ENCODE assay signal across 9 cellular contexts in genomic region chr13:20943519-20944012, GRCh38. TPM values are rescaled to one million over a fixed set of nuclear protein-coding genes. Genes with fewer than 3 reads are reported as not detected.
DNase-seq lines count a peak whose midpoint lies in the region; ATAC-seq and TF ChIP-seq lines count a peak whose summit lies in the region.
"Had no signal": no experiment of that assay in that cellular context is flagged by ENCODE, and none has a peak within 500 bp of the region (broad histone marks: within the 10 kb centered on the region; RNA-seq: fewer than 3 reads in every experiment).

No MANE protein-coding gene starts in this region.

- no peaks in the 10 kb centered on the region for H3K9me3 ChIP-seq in CD8-positive, alpha-beta T cell (ENCODE audit: low read length)
- H3K9me3 ChIP-seq in hepatocyte (ENCODE audit: low read depth): no peaks in the 10 kb centered on the region

- no peaks in the 10 kb centered on the region for H3K36me3 Mint-ChIP-seq in CD8-positive, alpha-beta T cell

- peaks cover 7% of the 10 kb centered on the region for H3K4me1 Mint-ChIP-seq in CD8-positive, alpha-beta T cell (ENCODE audit: low read depth)

- whole genome bisulfite sequencing in hepatocyte (ENCODE audit: low lambda C conversion rate, missing lambda C conversion rate): 39% methylated on average over 14 of the region's 14 CpGs

- in situ Hi-C loops in astrocyte of the spinal cord (cut with HindIII; ENCODE audit: low sequenced_read_pairs): no loop called here

- peaks cover 41% of the 10 kb centered on the region for H3K27me3 Mint-ChIP-seq in CD8-positive, alpha-beta T cell (ENCODE audit: low read depth)

- CTCF ChIA-PET in CD8-positive, alpha-beta T cell (lab: Charles Lee): interaction anchor here (0.9 to 3.1 kb wide), 9 partner anchors 9 to 534 kb away, joined by 3 to 17 read pairs (median 5); no protein-coding TSS in a partner anchor

- no peaks in the 10 kb centered on the region for H3K9me3 Mint-ChIP-seq in CD8-positive, alpha-beta T cell
- H3K9me3 Mint-ChIP-seq: T-helper 1 cell treated with Interleukin-12 subunit alpha and Interleukin-12 subunit beta and Interleukin-4 antibody, amounts not matched to agents 30 μg/mL and 1 μg/mL, for 36 hours had no signal

- H3K36me3 ChIP-seq in CD8-positive, alpha-beta T cell (ENCODE audit: insufficient read depth, low read length): no peaks in the 10 kb centered on the region
- no peaks in the 10 kb centered on the region for H3K36me3 ChIP-seq in hepatocyte (replicated peaks; ENCODE audit: insufficient read depth, low read depth)

- intact Hi-C loops in CD8-positive, alpha-beta T cell (cut with DNase I, micrococcal nuclease): loop anchor here (1.0 to 5.0 kb wide), 3 partner anchors 189 to 536 kb away; no protein-coding TSS in a partner anchor

- POLR2A ChIA-PET in CD8-positive, alpha-beta T cell (lab: Charles Lee): interaction anchor here (0.7 to 1.1 kb wide), 2 partner anchors 233 to 528 kb away, joined by 3 to 7 read pairs; partner anchors contain the start of genes MRPL57 and SKA3

- no peak overlapping the region for H3K4me3 ChIP-seq in CD8-positive, alpha-beta T cell (ENCODE audit: low read depth, low read length)
- H3K4me3 ChIP-seq in astrocyte of the spinal cord (ENCODE audit: low read depth, low read length) (no peak overlapping the region), hepatocyte (no peak overlapping the region), retinal pigment epithelial cell (ENCODE audit: low read length) (no peak overlapping the region)

- DNase-seq in CD8-positive, alpha-beta T cell: peak; percentile 12 to 72 (median 54)
- DNase-seq in NCI-H2029 (lab: John Stamatoyannopoulos, UW): peak; percentile 37
- peak; percentile 94 for DNase-seq in T1000 (lab: John Stamatoyannopoulos, UW)
- peak; percentile 97 for DNase-seq in astrocyte of the spinal cord (ENCODE audit: low read depth, low spot score)
- peak; percentile 92 for DNase-seq in hepatocyte (ENCODE audit: low spot score)
- peak; percentile 74 for DNase-seq in retinal pigment epithelial cell (ENCODE audit: low read depth)

- no peaks in the 10 kb centered on the region for H3K9me2 ChIP-seq in hepatocyte (replicated peaks; ENCODE audit: insufficient read depth)

- H2AFZ ChIP-seq in hepatocyte: no peak overlapping the region

- H3K4me3 Mint-ChIP-seq in CD8-positive, alpha-beta T cell: no peak overlapping the region
- H3K4me3 Mint-ChIP-seq: T-helper 1 cell treated with Interleukin-12 subunit alpha and Interleukin-12 subunit beta and Interleukin-4 antibody, amounts not matched to agents 30 μg/mL and 1 μg/mL, for 36 hours had no signal

- no peaks in the 10 kb centered on the region for H3K27me3 ChIP-seq in CD8-positive, alpha-beta T cell (ENCODE audit: insufficient read depth, low read length)
- H3K27me3 ChIP-seq in hepatocyte: peaks cover 6% of the 10 kb centered on the region

- ATAC-seq in CD8-positive, alpha-beta T cell: peak; percentile 72
- peak; percentile 78 for ATAC-seq in GM21723 (IDR thresholded peaks at IDR 0.05; ENCODE audit: unreplicated experiment)
- ATAC-seq in HG03135 (IDR thresholded peaks at IDR 0.05; ENCODE audit: unreplicated experiment): no peak

- H3K27ac ChIP-seq in CD8-positive, alpha-beta T cell (ENCODE audit: low read depth, low read length): no peak overlapping the region
- H3K27ac ChIP-seq in hepatocyte: peak overlapping the region; percentile 58

- no peak overlapping the region for H3K27ac Mint-ChIP-seq in CD8-positive, alpha-beta T cell
- H3K27ac Mint-ChIP-seq: T-helper 1 cell treated with Interleukin-12 subunit alpha and Interleukin-12 subunit beta and Interleukin-4 antibody, amounts not matched to agents 30 μg/mL and 1 μg/mL, for 36 hours had no signal

- TF ChIP-seq CTCF in CD8-positive, alpha-beta T cell (IDR thresholded peaks at IDR 0.05): peak; percentile 79
- TF ChIP-seq CTCF in astrocyte of the spinal cord (IDR thresholded peaks at IDR 0.05; ENCODE audit: low read depth, low read length): peak; percentile 93
- TF ChIP-seq CTCF in hepatocyte (IDR thresholded peaks at IDR 0.05; ENCODE audit: poor library complexity): peak; percentile 98
- peak; percentile 96 for TF ChIP-seq CTCF in retinal pigment epithelial cell (conservative IDR thresholded peaks at IDR 0.05; ENCODE audit: low read depth, low read length)

- no peaks in the 10 kb centered on the region for H4K20me1 ChIP-seq in hepatocyte (ENCODE audit: insufficient read depth, poor library complexity, severe bottlenecking)

- H3K4me1 ChIP-seq in CD8-positive, alpha-beta T cell (ENCODE audit: insufficient read depth, low read length): peaks cover 7% of the 10 kb centered on the region
- H3K4me1 ChIP-seq in hepatocyte (ENCODE audit: insufficient read depth): peaks cover 16% of the 10 kb centered on the region

- H3K79me2 ChIP-seq in hepatocyte: no peaks in the 10 kb centered on the region

- H3K4me2 ChIP-seq in hepatocyte: no peak overlapping the region

RNA-seq across cellular contexts. Expression of gene XPO4, which starts 41.0 kb away (rescaled TPM):
- total RNA-seq in CD8-positive, alpha-beta T cell: 10 to 100 TPM; 23.8 to 24.5 TPM
- total RNA-seq in hepatocyte: 15.7 and 20.7 TPM in 2 replicates
- 3.4 and 5.4 TPM in 2 replicates for polyA plus RNA-seq in hepatocyte

Comparison
In these comparisons a context has a peak if more than half of its experiments do, and no peak if none do; other contexts are left out.
1. DNase-seq: peak in every context shown above with its lines; median percentile 97 in astrocyte of the spinal cord; 94 in T1000; 92 in hepatocyte; 74 in retinal pigment epithelial cell; 54 in CD8-positive, alpha-beta T cell; 37 in NCI-H2029.